ENCODE assay signal across 12 cellular contexts in the genomic region with DNA sequence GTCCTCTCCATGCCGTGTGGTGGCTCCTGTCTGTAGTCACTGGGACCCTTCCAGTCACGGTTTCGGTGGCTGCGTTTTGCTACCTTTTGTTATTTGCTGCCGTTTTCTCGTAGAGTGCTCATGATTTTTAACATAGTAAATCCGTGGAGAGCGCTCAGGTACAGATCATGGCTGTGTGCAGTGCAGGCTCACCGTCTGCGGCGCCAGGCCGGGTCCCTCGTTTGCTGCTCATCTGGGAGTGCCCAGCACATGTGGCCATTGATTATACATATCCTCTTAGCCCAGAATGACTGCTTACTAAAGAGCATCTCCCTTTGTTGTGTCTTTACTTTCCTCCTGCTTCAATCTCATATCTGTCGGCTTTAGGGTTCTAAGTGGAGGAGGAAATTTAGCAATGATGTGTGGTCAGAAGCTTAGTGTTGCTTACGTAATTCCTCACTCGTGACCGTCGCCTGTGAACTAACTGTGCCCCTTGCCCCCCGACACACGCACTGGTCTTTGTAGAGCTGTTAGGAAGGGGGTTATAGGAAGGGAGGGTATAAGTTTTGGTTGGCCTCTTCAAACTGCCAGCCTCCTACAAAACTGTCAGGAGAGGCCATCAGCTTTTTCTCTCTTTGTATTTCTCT. TPM values are rescaled to one million over a fixed set of nuclear protein-coding genes. Genes with fewer than 3 reads are reported as not detected.
DNase-seq lines count a peak whose midpoint lies in the region; ATAC-seq and TF ChIP-seq lines count a peak whose summit lies in the region.
"Had no signal": no experiment of that assay in that cellular context is flagged by ENCODE, and none has a peak within 500 bp of the region (broad histone marks: within the 10 kb centered on the region; RNA-seq: fewer than 3 reads in every experiment).

No MANE protein-coding gene starts in this region.

- H3K9me3 Mint-ChIP-seq in brain = no peaks in the 10 kb centered on the region

- H3K36me3 Mint-ChIP-seq in brain = peaks cover 25% of the 10 kb centered on the region

- no peak for TF ChIP-seq CTCF in brain (conservative IDR thresholded peaks at IDR 0.05)
- TF ChIP-seq CTCF in thyroid gland (IDR thresholded peaks at IDR 0.05) = no peak

- H3K27ac ChIP-seq in thyroid gland = peak overlapping the region in 2 of 3 donors; percentile 34 to 52

- no peak overlapping the region for H3K4me3 ChIP-seq in thyroid gland (replicated peaks in 1 of 3)

- no peak for TF ChIP-seq POLR2A in thyroid gland (IDR thresholded peaks at IDR 0.05)

- ATAC-seq in GM21360 (IDR thresholded peaks at IDR 0.05; ENCODE audit: unreplicated experiment) = no peak

- H3K27me3 Mint-ChIP-seq in brain = no peaks in the 10 kb centered on the region

- no peaks in the 10 kb centered on the region for H3K36me3 ChIP-seq in thyroid gland

- intact Hi-C loops in thyroid gland (cut with DNase I) = no loop called here

- peaks cover 10 to 17% of the 10 kb centered on the region in 2 donors for H3K4me1 ChIP-seq in thyroid gland

- no peak overlapping the region for H3K4me3 Mint-ChIP-seq in brain

- WGBS in thyroid gland, 2 donors = 72 to 82% methylated on average over 20 of the region's 20 CpGs

- DNase-seq in SIG-M5 treated with dmso at 0.1 percent for 504 hours (lab: John Stamatoyannopoulos, UW; ENCODE audit: unreplicated experiment) (peak; percentile 87), SIG-M5 (lab: John Stamatoyannopoulos, UW) (no peak), medulla oblongata (ENCODE audit: extremely low spot score) (peak; percentile 16), thyroid gland (peak in 1 of 2 donors; percentile 12), NCI-H1694 (lab: John Stamatoyannopoulos, UW) (no peak), NCI-H510A treated with DMSO at 0.1 percent for 48 hours (lab: John Stamatoyannopoulos, UW) (no peak)
- DNase-seq: amygdala had no signal

- H3K27me3 ChIP-seq in thyroid gland = no peaks in the 10 kb centered on the region

- peaks cover 33% of the 10 kb centered on the region for H3K4me1 Mint-ChIP-seq in brain

- no peaks in the 10 kb centered on the region for H3K9me3 ChIP-seq in thyroid gland

- H3K27ac Mint-ChIP-seq in brain = peak overlapping the region; percentile 39 to 92 (median 53)

RNA-seq across cellular contexts. Expression of a gene that starts 31.8 kb away (rescaled TPM):
- polyA plus RNA-seq in brain (ENCODE audit: insufficient read depth, low read depth, low replicate concordance) = 216 TPM
- 10 to 100 TPM; 48.0 to 84.2 (median 53.9) TPM for total RNA-seq in thyroid gland

RNA-seq across cellular contexts. Expression of a gene that starts 41.6 kb away (rescaled TPM):
- polyA plus RNA-seq in brain (ENCODE audit: insufficient read depth, low read depth, low replicate concordance) = 1.8 TPM
- total RNA-seq in thyroid gland = not detected
- total RNA-seq: endothelial cell of umbilical vein, SK-MEL-5, ureter had no signal

RNA-seq across cellular contexts. Expression of a gene that starts 50.6 kb away (rescaled TPM):
- polyA plus RNA-seq in brain (ENCODE audit: insufficient read depth, low read depth, low replicate concordance) = 2.5 TPM
- 10 to 100 TPM in 1 of 4 donors, 1 to 10 TPM in 3; 2.0 to 17.9 (median 2.7) TPM for total RNA-seq in thyroid gland
- total RNA-seq: endothelial cell of umbilical vein, SK-MEL-5, ureter had no signal
- polyA plus RNA-seq: endothelial cell of umbilical vein had no signal

Comparison
In these comparisons a context has a peak if more than half of its experiments do, and no peak if none do; other contexts are left out.
1. DNase-seq: peak in SIG-M5 treated with dmso at 0.1 percent for 504 hours (single experiment) and medulla oblongata (single experiment); none in SIG-M5 (single experiment), NCI-H1694 (single experiment) and NCI-H510A treated with DMSO at 0.1 percent for 48 hours (single experiment).